In the genomic region with DNA sequence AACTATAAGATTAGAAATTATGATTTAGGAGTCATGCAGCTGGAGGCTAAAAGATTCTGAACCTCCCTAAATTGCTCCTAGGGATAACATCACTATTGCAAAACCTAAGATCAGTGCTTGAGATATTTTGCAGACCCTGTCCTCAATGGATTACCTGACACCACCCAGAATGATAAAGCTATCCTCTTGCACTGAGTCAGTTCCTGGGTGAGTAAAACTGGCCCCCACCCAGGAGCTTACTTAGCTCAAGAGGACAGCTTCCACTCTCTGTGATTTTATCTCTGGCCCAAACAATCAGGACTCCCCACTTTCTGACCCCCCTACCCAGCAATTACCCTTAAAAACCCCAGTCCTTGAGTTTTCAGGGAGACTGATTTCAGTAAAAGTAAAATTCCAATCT, we compare ENCODE assay signal across 20 cellular contexts.
"Had no signal": no experiment of that assay in that cellular context is flagged by ENCODE, and none has a peak within 500 bp of the region (broad histone marks: within the 10 kb centered on the region; RNA-seq: fewer than 3 reads in every experiment).

No MANE protein-coding gene starts in this region.

- H3K27ac Mint-ChIP-seq: effector memory CD8-positive, alpha-beta T cell; memory B cell; natural killer cell; stimulated activated naive B cell treated with anti-CD40 and anti-IgM and Interleukin-4, amounts not matched to agents 10 μg/mL and 1 μg/mL and 100 μg/mL, for 72 hours; stimulated activated naive CD8-positive, alpha-beta T cell treated with anti-CD3 and anti-CD28 coated beads, Interleukin-15, Interleukin-2, amounts not matched to agents 100 ng/mL and 50 ng/mL, for 24 hours had no signal

- H3K9me3 ChIP-seq: gastrocnemius medialis, lower lobe of right lung, neutrophil, pancreas, right lobe of liver, transverse colon, upper lobe of right lung, uterus had no signal

- H3K36me3 ChIP-seq: gastrocnemius medialis, lower lobe of right lung, neutrophil, pancreas, right lobe of liver, transverse colon, upper lobe of right lung, uterus had no signal

- H3K36me3 Mint-ChIP-seq: memory B cell; natural killer cell; stimulated activated naive B cell treated with anti-CD40 and anti-IgM and Interleukin-4, amounts not matched to agents 10 μg/mL and 1 μg/mL and 100 μg/mL, for 72 hours had no signal

- DNase-seq: cortex of kidney; effector memory CD8-positive, alpha-beta T cell; gastrocnemius medialis; head of caudate nucleus; left ventricle myocardium superior; lower lobe of right lung; natural killer cell; pancreas; right lobe of liver; small intestine; stimulated activated CD4-positive, alpha-beta T cell treated with anti-CD3 and anti-CD28 coated beads, Interleukin-15, amount 100 ng/mL, for 24 hours; stimulated activated CD4-positive, alpha-beta T cell treated with anti-CD3 and anti-CD28 coated beads, Interleukin-2, amount 100 ng/mL, for 48 hours; stimulated activated naive B cell treated with anti-CD40 and anti-IgM and Interleukin-4, amounts not matched to agents 10 μg/mL and 1 μg/mL and 100 μg/mL, for 72 hours; transverse colon; upper lobe of right lung; uterus had no signal

- H3K27ac ChIP-seq: gastrocnemius medialis, lower lobe of right lung, neutrophil, pancreas, right lobe of liver, transverse colon, upper lobe of right lung, uterus had no signal

- H3K4me3 Mint-ChIP-seq: effector memory CD8-positive, alpha-beta T cell; memory B cell; natural killer cell; neural crest cell; stimulated activated naive B cell treated with anti-CD40 and anti-IgM and Interleukin-4, amounts not matched to agents 10 μg/mL and 1 μg/mL and 100 μg/mL, for 72 hours; stimulated activated naive CD8-positive, alpha-beta T cell treated with anti-CD3 and anti-CD28 coated beads, Interleukin-15, Interleukin-2, amounts not matched to agents 100 ng/mL and 50 ng/mL, for 24 hours had no signal

- H3K4me1 Mint-ChIP-seq: memory B cell; natural killer cell; neural crest cell; stimulated activated naive B cell treated with anti-CD40 and anti-IgM and Interleukin-4, amounts not matched to agents 10 μg/mL and 1 μg/mL and 100 μg/mL, for 72 hours had no signal

- H3K27me3 Mint-ChIP-seq: effector memory CD8-positive, alpha-beta T cell; memory B cell; stimulated activated naive B cell treated with anti-CD40 and anti-IgM and Interleukin-4, amounts not matched to agents 10 μg/mL and 1 μg/mL and 100 μg/mL, for 72 hours; stimulated activated naive CD8-positive, alpha-beta T cell treated with anti-CD3 and anti-CD28 coated beads, Interleukin-15, Interleukin-2, amounts not matched to agents 100 ng/mL and 50 ng/mL, for 24 hours had no signal

- H3K27me3 ChIP-seq: gastrocnemius medialis, neutrophil, pancreas, right lobe of liver, transverse colon, upper lobe of right lung, uterus had no signal

- H3K4me3 ChIP-seq: gastrocnemius medialis, lower lobe of right lung, pancreas, right lobe of liver, transverse colon, upper lobe of right lung, uterus had no signal

- H3K4me1 ChIP-seq: gastrocnemius medialis, lower lobe of right lung, pancreas, right lobe of liver, transverse colon, upper lobe of right lung, uterus had no signal

- ATAC-seq: effector memory CD8-positive, alpha-beta T cell; gastrocnemius medialis; left ventricle myocardium superior; lower lobe of right lung; natural killer cell; pancreas; right lobe of liver; stimulated activated naive B cell treated with anti-CD40 and anti-IgM and Interleukin-4, amounts not matched to agents 10 μg/mL and 1 μg/mL and 100 μg/mL, for 72 hours; upper lobe of right lung had no signal
